1 cellular context compared by ENCODE assay signal in genomic region chr20:18137412-18138265, GRCh38.
TF ChIP-seq lines count a peak whose summit lies in the region.

KAT14 (plus strand) TSS chr20:18137863; CDS start chr20:18142661, 4,798 bp downstream.
PET117 (plus strand) TSS chr20:18137863; CDS start chr20:18137956, 93 bp downstream.

TF ChIP-seq in WTC11, 78 proteins besides CTCF, POLR2A, EP300 and RAD21 (continued from another document and continues in another):
- TF ChIP-seq, protein P1, sequence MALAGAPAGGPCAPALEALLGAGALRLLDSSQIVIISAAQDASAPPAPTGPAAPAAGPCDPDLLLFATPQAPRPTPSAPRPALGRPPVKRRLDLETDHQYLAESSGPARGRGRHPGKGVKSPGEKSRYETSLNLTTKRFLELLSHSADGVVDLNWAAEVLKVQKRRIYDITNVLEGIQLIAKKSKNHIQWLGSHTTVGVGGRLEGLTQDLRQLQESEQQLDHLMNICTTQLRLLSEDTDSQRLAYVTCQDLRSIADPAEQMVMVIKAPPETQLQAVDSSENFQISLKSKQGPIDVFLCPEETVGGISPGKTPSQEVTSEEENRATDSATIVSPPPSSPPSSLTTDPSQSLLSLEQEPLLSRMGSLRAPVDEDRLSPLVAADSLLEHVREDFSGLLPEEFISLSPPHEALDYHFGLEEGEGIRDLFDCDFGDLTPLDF (CRISPR knock-in tag; IDR thresholded peaks at IDR 0.05), result peak; percentile 80
- peak; percentile 97 for TF ChIP-seq HMGXB4 (CRISPR knock-in tag; IDR thresholded peaks at IDR 0.05)
- TF ChIP-seq GABPB1 (CRISPR knock-in tag; IDR thresholded peaks at IDR 0.05), result peak; percentile 82
- no peak for TF ChIP-seq SOX15 (CRISPR knock-in tag; IDR thresholded peaks at IDR 0.05)
- TF ChIP-seq, protein P2, sequence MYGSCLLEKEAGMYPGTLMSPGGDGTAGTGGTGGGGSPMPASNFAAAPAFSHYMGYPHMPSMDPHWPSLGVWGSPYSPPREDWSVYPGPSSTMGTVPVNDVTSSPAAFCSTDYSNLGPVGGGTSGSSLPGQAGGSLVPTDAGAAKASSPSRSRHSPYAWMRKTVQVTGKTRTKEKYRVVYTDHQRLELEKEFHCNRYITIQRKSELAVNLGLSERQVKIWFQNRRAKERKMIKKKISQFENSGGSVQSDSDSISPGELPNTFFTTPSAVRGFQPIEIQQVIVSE (CRISPR knock-in tag; IDR thresholded peaks at IDR 0.05; ENCODE audit: borderline replicate concordance), result no peak
- peak; percentile 95 for TF ChIP-seq MYBL2 (CRISPR knock-in tag; IDR thresholded peaks at IDR 0.05)
- peak; percentile 28; the same call in 1 of the 2 replicates for TF ChIP-seq NR2C2 (CRISPR knock-in tag; IDR thresholded peaks at IDR 0.05)
- peak; percentile 75; the same call in 1 of the 2 replicates for TF ChIP-seq ZNF416 (CRISPR knock-in tag; IDR thresholded peaks at IDR 0.05)
- no peak for TF ChIP-seq E2F4 (CRISPR knock-in tag; IDR thresholded peaks at IDR 0.05; ENCODE audit: borderline replicate concordance, low read depth)
- TF ChIP-seq E2F5 (CRISPR knock-in tag; IDR thresholded peaks at IDR 0.05), result peak; percentile 88
- TF ChIP-seq NR3C1 (CRISPR knock-in tag; conservative IDR thresholded peaks at IDR 0.05; ENCODE audit: low read depth), result no peak
- peak; percentile 50; the same call in 1 of the 2 replicates for TF ChIP-seq ZNF121 (CRISPR knock-in tag; IDR thresholded peaks at IDR 0.05)
- 0 out of 2 replicates have a peak, but pooled peaks have one; percentile 51 for TF ChIP-seq ZNF512 (CRISPR knock-in tag; IDR thresholded peaks at IDR 0.05; ENCODE audit: borderline replicate concordance)
- TF ChIP-seq, protein P3, sequence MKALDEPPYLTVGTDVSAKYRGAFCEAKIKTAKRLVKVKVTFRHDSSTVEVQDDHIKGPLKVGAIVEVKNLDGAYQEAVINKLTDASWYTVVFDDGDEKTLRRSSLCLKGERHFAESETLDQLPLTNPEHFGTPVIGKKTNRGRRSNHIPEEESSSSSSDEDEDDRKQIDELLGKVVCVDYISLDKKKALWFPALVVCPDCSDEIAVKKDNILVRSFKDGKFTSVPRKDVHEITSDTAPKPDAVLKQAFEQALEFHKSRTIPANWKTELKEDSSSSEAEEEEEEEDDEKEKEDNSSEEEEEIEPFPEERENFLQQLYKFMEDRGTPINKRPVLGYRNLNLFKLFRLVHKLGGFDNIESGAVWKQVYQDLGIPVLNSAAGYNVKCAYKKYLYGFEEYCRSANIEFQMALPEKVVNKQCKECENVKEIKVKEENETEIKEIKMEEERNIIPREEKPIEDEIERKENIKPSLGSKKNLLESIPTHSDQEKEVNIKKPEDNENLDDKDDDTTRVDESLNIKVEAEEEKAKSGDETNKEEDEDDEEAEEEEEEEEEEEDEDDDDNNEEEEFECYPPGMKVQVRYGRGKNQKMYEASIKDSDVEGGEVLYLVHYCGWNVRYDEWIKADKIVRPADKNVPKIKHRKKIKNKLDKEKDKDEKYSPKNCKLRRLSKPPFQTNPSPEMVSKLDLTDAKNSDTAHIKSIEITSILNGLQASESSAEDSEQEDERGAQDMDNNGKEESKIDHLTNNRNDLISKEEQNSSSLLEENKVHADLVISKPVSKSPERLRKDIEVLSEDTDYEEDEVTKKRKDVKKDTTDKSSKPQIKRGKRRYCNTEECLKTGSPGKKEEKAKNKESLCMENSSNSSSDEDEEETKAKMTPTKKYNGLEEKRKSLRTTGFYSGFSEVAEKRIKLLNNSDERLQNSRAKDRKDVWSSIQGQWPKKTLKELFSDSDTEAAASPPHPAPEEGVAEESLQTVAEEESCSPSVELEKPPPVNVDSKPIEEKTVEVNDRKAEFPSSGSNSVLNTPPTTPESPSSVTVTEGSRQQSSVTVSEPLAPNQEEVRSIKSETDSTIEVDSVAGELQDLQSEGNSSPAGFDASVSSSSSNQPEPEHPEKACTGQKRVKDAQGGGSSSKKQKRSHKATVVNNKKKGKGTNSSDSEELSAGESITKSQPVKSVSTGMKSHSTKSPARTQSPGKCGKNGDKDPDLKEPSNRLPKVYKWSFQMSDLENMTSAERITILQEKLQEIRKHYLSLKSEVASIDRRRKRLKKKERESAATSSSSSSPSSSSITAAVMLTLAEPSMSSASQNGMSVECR (CRISPR knock-in tag; IDR thresholded peaks at IDR 0.05; ENCODE audit: borderline replicate concordance), result peak; percentile 57; the same call in 1 of the 2 replicates
- TF ChIP-seq PRRX2 (CRISPR knock-in tag; IDR thresholded peaks at IDR 0.05), result no peak
- TF ChIP-seq HMGA2 (CRISPR knock-in tag; IDR thresholded peaks at IDR 0.05), result no peak
- peak; percentile 72; the same call in 1 of the 2 replicates for TF ChIP-seq RELA (CRISPR knock-in tag; IDR thresholded peaks at IDR 0.05; ENCODE audit: borderline replicate concordance)
- TF ChIP-seq TEAD1 (CRISPR knock-in tag; IDR thresholded peaks at IDR 0.05), result peak; percentile 94
- no peak for TF ChIP-seq EMX1 (CRISPR knock-in tag; IDR thresholded peaks at IDR 0.05)
- no peak for TF ChIP-seq AFF4 (CRISPR knock-in tag; IDR thresholded peaks at IDR 0.05; ENCODE audit: borderline replicate concordance)
- peak; percentile 92 for TF ChIP-seq ETV6 (CRISPR knock-in tag; IDR thresholded peaks at IDR 0.05)
- TF ChIP-seq, protein P4, sequence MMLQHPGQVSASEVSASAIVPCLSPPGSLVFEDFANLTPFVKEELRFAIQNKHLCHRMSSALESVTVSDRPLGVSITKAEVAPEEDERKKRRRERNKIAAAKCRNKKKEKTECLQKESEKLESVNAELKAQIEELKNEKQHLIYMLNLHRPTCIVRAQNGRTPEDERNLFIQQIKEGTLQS (CRISPR knock-in tag; conservative IDR thresholded peaks at IDR 0.05), result 0 out of 2 replicates have a peak, but pooled peaks have one; percentile 12
- TF ChIP-seq MXD4 (CRISPR knock-in tag; IDR thresholded peaks at IDR 0.05; ENCODE audit: borderline replicate concordance), result no peak
- TF ChIP-seq NR1H2 (CRISPR knock-in tag; IDR thresholded peaks at IDR 0.05), result 0 out of 2 replicates have a peak, but pooled peaks have one; percentile 10
- no peak for TF ChIP-seq ZNF219 (CRISPR knock-in tag; IDR thresholded peaks at IDR 0.05; ENCODE audit: borderline replicate concordance)
- TF ChIP-seq FOXP1 (CRISPR knock-in tag; IDR thresholded peaks at IDR 0.05; ENCODE audit: borderline replicate concordance), result peak; percentile 98
- TF ChIP-seq CBFB (CRISPR knock-in tag; IDR thresholded peaks at IDR 0.05; ENCODE audit: low read depth), result peak; percentile 93
- TF ChIP-seq AR (CRISPR knock-in tag; IDR thresholded peaks at IDR 0.05), result no peak
- no peak; the same call in 1 of the 2 replicates for TF ChIP-seq ESRRA (CRISPR knock-in tag; IDR thresholded peaks at IDR 0.05; ENCODE audit: borderline replicate concordance)
- TF ChIP-seq SMAD4 (CRISPR knock-in tag; IDR thresholded peaks at IDR 0.05), result 0 out of 2 replicates have a peak, but pooled peaks have one; percentile 48
- TF ChIP-seq ZBTB21 (CRISPR knock-in tag; IDR thresholded peaks at IDR 0.05; ENCODE audit: borderline replicate concordance), result peak; percentile 89
- TF ChIP-seq SMAD3 (CRISPR knock-in tag; IDR thresholded peaks at IDR 0.05; ENCODE audit: borderline replicate concordance), result peak; percentile 93; the same call in 1 of the 2 replicates
- no peak for TF ChIP-seq ELF4 (CRISPR knock-in tag; IDR thresholded peaks at IDR 0.05; ENCODE audit: low read depth)
